Comparison of ENCODE assay signal across 12 cellular contexts in genomic region chr2:9954136-9954535, GRCh38.
"Had no signal": no experiment of that assay in that cellular context is flagged by ENCODE, and none has a peak within 500 bp of the region (broad histone marks: within the 10 kb centered on the region; RNA-seq: fewer than 3 reads in every experiment).

No MANE protein-coding gene starts in this region.

- H3K27ac Mint-ChIP-seq: activated CD8-positive, alpha-beta T cell treated with anti-CD3 and anti-CD28 coated beads for 36 hours; natural killer cell; stimulated activated naive CD8-positive, alpha-beta T cell treated with anti-CD3 and anti-CD28 coated beads, Interleukin-15, Interleukin-2, amounts not matched to agents 100 ng/mL and 50 ng/mL, for 24 hours had no signal

- H3K36me3 ChIP-seq: ascending aorta, cardiac muscle cell, sigmoid colon, thoracic aorta had no signal

- H3K4me3 ChIP-seq: ascending aorta, cardiac muscle cell, sigmoid colon, thoracic aorta had no signal

- H3K36me3 Mint-ChIP-seq: natural killer cell had no signal

- DNase-seq: activated CD4-positive, alpha-beta T cell treated with anti-CD3 and anti-CD28 coated beads for 4 hours; activated CD8-positive, alpha-beta memory T cell treated with anti-CD3 and anti-CD28 coated beads, Interleukin-2, amount 50 U/mL, for 4 hours; activated CD8-positive, alpha-beta T cell treated with anti-CD3 and anti-CD28 coated beads for 36 hours; activated naive CD4-positive, alpha-beta T cell; natural killer cell; sigmoid colon; stimulated activated CD4-positive, alpha-beta T cell treated with anti-CD3 and anti-CD28 coated beads, Interleukin-4, amount 100 ng/mL, for 24 hours; T1000 had no signal

- H3K9me3 ChIP-seq: ascending aorta, sigmoid colon, thoracic aorta had no signal

- H3K27ac ChIP-seq: ascending aorta, cardiac muscle cell, sigmoid colon, thoracic aorta had no signal

- H3K9me3 Mint-ChIP-seq: activated CD8-positive, alpha-beta T cell treated with anti-CD3 and anti-CD28 coated beads for 36 hours; natural killer cell; stimulated activated naive CD8-positive, alpha-beta T cell treated with anti-CD3 and anti-CD28 coated beads, Interleukin-15, Interleukin-2, amounts not matched to agents 100 ng/mL and 50 ng/mL, for 24 hours had no signal

- H3K27me3 ChIP-seq: ascending aorta had no signal

- H3K4me3 Mint-ChIP-seq: activated CD8-positive, alpha-beta T cell treated with anti-CD3 and anti-CD28 coated beads for 36 hours; stimulated activated naive CD8-positive, alpha-beta T cell treated with anti-CD3 and anti-CD28 coated beads, Interleukin-15, Interleukin-2, amounts not matched to agents 100 ng/mL and 50 ng/mL, for 24 hours had no signal
